1 cellular context compared by ENCODE assay signal in genomic region chr5:116573617-116574431, GRCh38.
TF ChIP-seq lines count a peak whose summit lies in the region.

No MANE protein-coding gene starts in this region.

TF ChIP-seq in WTC11, 78 proteins besides CTCF, POLR2A, EP300 and RAD21 (continued from another document):
- TF ChIP-seq ATF6 (CRISPR knock-in tag; IDR thresholded peaks at IDR 0.05) = no peak
- TF ChIP-seq PREB (CRISPR knock-in tag; IDR thresholded peaks at IDR 0.05; ENCODE audit: borderline replicate concordance) = no peak
- TF ChIP-seq SMAD3 (CRISPR knock-in tag; IDR thresholded peaks at IDR 0.05; ENCODE audit: borderline replicate concordance) = 0 out of 2 replicates have a peak, but pooled peaks have one; percentile 45
- TF ChIP-seq MAX (CRISPR knock-in tag; IDR thresholded peaks at IDR 0.05) = no peak
TF ChIP-seq in WTC11: peak in this region for 9.
